Comparison of ENCODE assay signal across 8 cellular contexts in the genomic region with DNA sequence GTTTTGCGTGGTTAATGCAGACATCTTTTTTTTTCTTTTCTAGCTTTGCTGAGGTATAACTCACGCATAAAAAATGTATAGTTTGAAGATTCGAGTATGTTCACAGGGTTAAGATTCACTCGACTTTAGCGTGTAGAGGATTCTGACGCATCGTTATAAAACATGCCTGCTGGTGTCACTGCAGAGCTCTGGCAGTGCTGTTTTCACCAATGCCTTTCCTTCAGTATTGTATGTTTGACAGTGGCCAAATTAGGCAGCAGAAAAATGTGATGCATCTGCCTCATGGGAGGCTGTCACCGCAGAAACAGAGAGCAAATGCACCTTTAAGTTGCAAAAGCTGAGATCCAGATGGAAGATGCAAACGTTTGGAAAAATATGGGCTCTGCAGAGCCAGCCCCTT. TPM values are rescaled to one million over a fixed set of nuclear protein-coding genes. Genes with fewer than 3 reads are reported as not detected.
DNase-seq lines count a peak whose midpoint lies in the region; ATAC-seq and TF ChIP-seq lines count a peak whose summit lies in the region.

No MANE protein-coding gene starts in this region.

- H3K9me3 ChIP-seq in HCT116 (ENCODE audit: control insufficient read depth in 1 of 2, insufficient read depth in 1 of 2, low read depth in 1 of 2, low read length in 2 of 2), result no peaks in the 10 kb centered on the region
- H3K9me3 ChIP-seq in fibroblast of lung (ENCODE audit: control insufficient read depth, insufficient read depth, low read depth, low read length), result no peaks in the 10 kb centered on the region

- POLR2A ChIA-PET in BJ (lab: Charles Lee) (no interaction called here), HCT116 (lab: Charles Lee) (no interaction called here)

- H3K4me1 ChIP-seq in HCT116 (ENCODE audit: control insufficient read depth in 1 of 2, insufficient read depth in 2 of 2, low read length in 2 of 2) (no peaks in the 10 kb centered on the region), fibroblast of lung (ENCODE audit: control insufficient read depth, extremely low read depth, insufficient read depth, low read length) (no peaks in the 10 kb centered on the region)

- H3K36me3 ChIP-seq in BJ (ENCODE audit: control insufficient read depth, insufficient read depth, low read length) (no peaks in the 10 kb centered on the region), HCT116 (ENCODE audit: control insufficient read depth in 1 of 2, insufficient read depth in 2 of 2, low read length in 2 of 2) (no peaks in the 10 kb centered on the region), fibroblast of lung (ENCODE audit: control insufficient read depth, insufficient read depth, low read length) (no peaks in the 10 kb centered on the region)

- H3K9ac ChIP-seq in HCT116 (ENCODE audit: low read length) (no peak overlapping the region), fibroblast of lung (ENCODE audit: insufficient read depth, low read length) (no peak overlapping the region)

- H3K9me2 ChIP-seq in HCT116 (ENCODE audit: insufficient read depth), result no peaks in the 10 kb centered on the region

- peak; percentile 93 for ATAC-seq in HCT116
- ATAC-seq in HG03108 (IDR thresholded peaks at IDR 0.05; ENCODE audit: unreplicated experiment), result no peak
- ATAC-seq in GM21381 (IDR thresholded peaks at IDR 0.05; ENCODE audit: unreplicated experiment), result no peak
- ATAC-seq in HG02970 (IDR thresholded peaks at IDR 0.05; ENCODE audit: low FRiP score, unreplicated experiment), result no peak

- H2AFZ ChIP-seq in HCT116 (ENCODE audit: low read depth, low read length, poor library complexity, severe bottlenecking) (peak overlapping the region; percentile 63), fibroblast of lung (ENCODE audit: low read length) (no peak overlapping the region)

- H3K79me2 ChIP-seq in HCT116 (ENCODE audit: insufficient read depth, low read length) (no peaks in the 10 kb centered on the region), fibroblast of lung (ENCODE audit: control insufficient read depth, insufficient read depth, low read length) (no peaks in the 10 kb centered on the region)

- no peak overlapping the region; the same call in 1 of the 2 replicates for H3K4me2 ChIP-seq in HCT116 (ENCODE audit: low read length)
- H3K4me2 ChIP-seq in fibroblast of lung (ENCODE audit: extremely low read depth, insufficient read depth, low read length), result no peak overlapping the region

- no peaks in the 10 kb centered on the region for H4K20me1 ChIP-seq in HCT116 (ENCODE audit: insufficient read depth)
- H4K20me1 ChIP-seq in fibroblast of lung (ENCODE audit: control insufficient read depth, extremely low read depth, insufficient read depth, low read length), result no peaks in the 10 kb centered on the region

- CTCF ChIA-PET in BJ (lab: Yijun Ruan, JAX), result interaction anchor here (0.6 to 1.2 kb wide), 6 partner anchors 9 to 291 kb away, joined by 3 read pairs; no protein-coding TSS in a partner anchor
- CTCF ChIA-PET in HCT116 (lab: Charles Lee), result interaction anchor here (1.1 to 2.2 kb wide), 2 partner anchors 11 to 268 kb away, joined by 3 to 14 read pairs; no protein-coding TSS in a partner anchor

- H3K27ac ChIP-seq in HCT116 (ENCODE audit: low read depth, low read length) (no peak overlapping the region), fibroblast of lung (ENCODE audit: insufficient read depth, low read length) (no peak overlapping the region)

- H3K4me3 ChIP-seq in BJ (ENCODE audit: low read depth, low read length), result no peak overlapping the region
- no peak overlapping the region for H3K4me3 ChIP-seq in HCT116 (replicated peaks in 1 of 2; ENCODE audit: low read depth in 1 of 2, low read length in 2 of 2)
- H3K4me3 ChIP-seq in fibroblast of lung (replicated peaks in 1 of 4; ENCODE audit: control extremely low read depth in 1 of 4, insufficient read depth in 1 of 4, low read depth in 3 of 4, low read length in 4 of 4), result no peak overlapping the region

- TF ChIP-seq POLR2A in HCT116 (IDR thresholded peaks at IDR 0.05; ENCODE audit: borderline replicate concordance, extremely low read depth, insufficient read depth, insufficient read length), result no peak

- RAD21 ChIA-PET in HCT116 (lab: Charles Lee; ENCODE audit: low non-redundant PET in 1 of 2, low total read pairs in 2 of 2, uncharacterized antibody in 2 of 2, unreplicated experiment in 2 of 2), result no interaction called here

- H3K27me3 ChIP-seq in BJ (ENCODE audit: control insufficient read depth, insufficient read depth, low read length), result peaks cover 5% of the 10 kb centered on the region
- no peaks in the 10 kb centered on the region for H3K27me3 ChIP-seq in HCT116 (ENCODE audit: insufficient read depth, low read length)
- H3K27me3 ChIP-seq in fibroblast of lung (ENCODE audit: control insufficient read depth, insufficient read depth, low read length), result no peaks in the 10 kb centered on the region

- DNase-seq in BJ (ENCODE audit: low read depth) (no peak), HCT116 (ENCODE audit: low read depth, low spot score) (peak; percentile 16), T-helper 1 cell (peak in 3 of 5 donors; percentile 7 to 10 (median 10)), fibroblast of lung (ENCODE audit: low read depth in 2 of 2) (peak; percentile 10 to 11)
- DNase-seq in stimulated activated CD4-positive, alpha-beta T cell treated with anti-CD3 and anti-CD28 coated beads, Interleukin-4, amount 100 ng/mL, for 24 hours, result peak; percentile 30

- peak; percentile 41 for TF ChIP-seq CTCF in BJ (IDR thresholded peaks at IDR 0.05; ENCODE audit: insufficient read depth, low read depth, low read length)
- TF ChIP-seq CTCF in HCT116 (IDR thresholded peaks at IDR 0.05 in 2 of 3, conservative IDR thresholded peaks at IDR 0.05 in 1 of 3; ENCODE audit: borderline replicate concordance in 1 of 3, insufficient read depth in 1 of 3, low read depth in 2 of 3, low read length in 2 of 3), result peak; percentile 41 to 62 (median 47); a peak in 5 of 6 replicates
- TF ChIP-seq CTCF in fibroblast of lung (conservative IDR thresholded peaks at IDR 0.05 in 1 of 2, IDR thresholded peaks at IDR 0.05 in 1 of 2; ENCODE audit: low read depth in 1 of 2, low read length in 2 of 2), result peak; percentile 28 to 37

- TF ChIP-seq RAD21 in HCT116 (IDR thresholded peaks at IDR 0.05; ENCODE audit: low read depth), result peak; percentile 73

- intact Hi-C loops in HCT116 (cut with micrococcal nuclease), result no loop called here

- BruUV-seq in HCT116 (replicated peaks; lab: Mats Ljungman, UMichigan), result no TSS peak

TF ChIP-seq in HCT116, 20 proteins besides CTCF, POLR2A, EP300 and RAD21:
- no peak for TF ChIP-seq POLR2AphosphoS5 (IDR thresholded peaks at IDR 0.05; ENCODE audit: low read depth, low read length)
- TF ChIP-seq SRF (IDR thresholded peaks at IDR 0.05; ENCODE audit: low read depth), result 0 out of 2 replicates have a peak, but pooled peaks have one; percentile 59

RNA-seq across cellular contexts. Expression of a gene that starts 18.0 kb away (rescaled TPM):
- polyA plus RNA-seq in BJ (2011; rRNA removed), result not detected in 2 replicates
- polyA minus RNA-seq in BJ (2011; rRNA and poly(A)+ RNA removed), result not detected in 2 replicates
- not detected for total RNA-seq in HCT116 (2021; ENCODE audit: unreplicated experiment)
- polyA plus RNA-seq in HCT116 (2012), result not detected in 2 replicates
- not detected in 2 replicates for total RNA-seq in fibroblast of lung
- not detected in 2 replicates for polyA plus RNA-seq in fibroblast of lung
- not detected in 2 replicates for polyA plus RNA-seq in fibroblast of lung (2012)
- not detected in 2 replicates for polyA minus RNA-seq in fibroblast of lung (ENCODE audit: low replicate concordance)

RNA-seq across cellular contexts. Expression of a gene that starts 42.6 kb away (rescaled TPM):
- 27.7 and 32.4 TPM in 2 replicates for polyA plus RNA-seq in BJ (2011; rRNA removed)
- polyA minus RNA-seq in BJ (2011; rRNA and poly(A)+ RNA removed), result 21.3 and 22.2 TPM in 2 replicates
- total RNA-seq in HCT116 (2021; ENCODE audit: unreplicated experiment), result 93.4 TPM
- polyA plus RNA-seq in HCT116 (2012), result 63.5 and 78.6 TPM in 2 replicates
- 14.4 and 17.8 TPM in 2 replicates for total RNA-seq in fibroblast of lung
- polyA plus RNA-seq in fibroblast of lung, result 24.3 and 32.1 TPM in 2 replicates
- polyA plus RNA-seq in fibroblast of lung (2012), result 58.1 and 83.2 TPM in 2 replicates
- polyA minus RNA-seq in fibroblast of lung (ENCODE audit: low replicate concordance), result 28.7 and 32.7 TPM in 2 replicates

RNA-seq across cellular contexts. Expression of a gene that starts 48.3 kb away (rescaled TPM):
- polyA plus RNA-seq in BJ (2011; rRNA removed) (not detected in 2 replicates), fibroblast of lung (not detected in 2 replicates)
- polyA minus RNA-seq in BJ (2011; rRNA and poly(A)+ RNA removed), result not detected in 2 replicates
- total RNA-seq in HCT116 (2021; ENCODE audit: unreplicated experiment) (not detected), fibroblast of lung (not detected in 2 replicates)
- polyA plus RNA-seq in HCT116 (2012), result not detected in 2 replicates
- polyA plus RNA-seq in fibroblast of lung (2012), result not detected in 2 replicates
- polyA minus RNA-seq in fibroblast of lung (ENCODE audit: low replicate concordance), result not detected in 2 replicates
